In the genomic region with DNA sequence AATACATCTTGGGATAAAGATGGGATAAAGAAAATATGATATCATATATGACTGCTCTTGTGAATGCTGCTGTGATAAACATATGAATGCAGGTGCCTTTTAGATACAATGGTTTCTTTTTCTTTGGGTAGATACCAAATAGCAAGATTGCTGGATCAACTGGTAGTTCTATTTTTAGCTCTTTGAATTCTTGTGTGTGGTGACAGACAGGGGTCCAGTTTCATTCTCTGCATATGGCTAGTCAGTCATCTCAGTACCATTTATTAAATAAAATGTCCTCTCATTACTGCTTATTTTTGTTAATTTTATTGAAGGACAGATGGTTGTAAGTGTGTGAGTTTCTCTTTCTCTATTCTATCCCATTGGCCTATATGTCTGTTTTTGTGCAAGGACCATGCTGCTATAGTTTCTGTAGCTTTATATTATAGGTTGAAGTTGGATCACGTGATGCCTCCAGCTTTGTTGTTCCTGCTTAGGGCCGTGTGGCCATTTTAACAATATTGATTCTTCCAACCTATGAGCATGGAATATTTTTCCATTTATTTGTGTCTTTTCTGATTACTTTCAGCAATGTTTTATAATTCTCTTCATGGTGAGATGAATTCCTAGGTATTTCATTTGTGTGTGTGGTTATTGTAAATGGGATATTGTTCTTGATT, we compare ENCODE assay signal across 22 cellular contexts.
DNase-seq lines count a peak whose midpoint lies in the region; ATAC-seq, FAIRE-seq and TF ChIP-seq lines count a peak whose summit lies in the region.
"Had no signal": no experiment of that assay in that cellular context is flagged by ENCODE, and none has a peak within 500 bp of the region (broad histone marks: within the 10 kb centered on the region; RNA-seq: fewer than 3 reads in every experiment).

No MANE protein-coding gene starts in this region.

- FAIRE-seq in K562 (lab: Jason Lieb, UNC) = no peak
- FAIRE-seq: A549, GM12891, GM18507, H54 had no signal

- H3K36me3 ChIP-seq in MM.1S (replicated peaks; ENCODE audit: insufficient read depth, low read length) = no peaks in the 10 kb centered on the region
- no peaks in the 10 kb centered on the region for H3K36me3 ChIP-seq in K562 (ENCODE audit: control insufficient read depth, insufficient read depth, low read length)
- no peaks in the 10 kb centered on the region for H3K36me3 ChIP-seq in psoas muscle (ENCODE audit: insufficient read depth in 1 of 2, low read depth in 1 of 2)
- no peaks in the 10 kb centered on the region for H3K36me3 ChIP-seq in smooth muscle cell (ENCODE audit: low read depth)
- H3K36me3 ChIP-seq: HAP-1 had no signal

- CTCF ChIA-PET in K562 (lab: Yijun Ruan, JAX; ENCODE audit: low intra/inter-chr PET ratio) = no interaction called here

- no peaks in the 10 kb centered on the region for H3F3A ChIP-seq in MM.1S (ENCODE audit: insufficient read depth, low read length)
- H3F3A ChIP-seq in smooth muscle cell (ENCODE audit: low read depth) = no peaks in the 10 kb centered on the region

- TF ChIP-seq CTCF in MM.1S (IDR thresholded peaks at IDR 0.05; ENCODE audit: low read length) (no peak), K562 (IDR thresholded peaks at IDR 0.05 in 2 of 3, conservative IDR thresholded peaks at IDR 0.05 in 1 of 3; ENCODE audit: insufficient read depth in 2 of 3, low read depth in 1 of 3, low read length in 3 of 3) (no peak), psoas muscle (IDR thresholded peaks at IDR 0.05) (no peak), smooth muscle cell (IDR thresholded peaks at IDR 0.05; ENCODE audit: borderline replicate concordance, insufficient read depth, poor library complexity, severe bottlenecking) (no peak)

- no peaks in the 10 kb centered on the region for H3K9me2 ChIP-seq in MM.1S (replicated peaks; ENCODE audit: insufficient read depth, low read length)

- no peaks in the 10 kb centered on the region for H3K9me1 ChIP-seq in K562 (ENCODE audit: control insufficient read depth, insufficient read depth, low read length)

- ATAC-seq in K562 (no peak), psoas muscle (peak in 3 of 4 donors; percentile 65 to 73 (median 67))
- ATAC-seq: A549 had no signal

- H3K27me3 ChIP-seq in MM.1S (replicated peaks; ENCODE audit: insufficient read depth, low read length) (no peaks in the 10 kb centered on the region), K562 (ENCODE audit: control insufficient read depth in 2 of 2, insufficient read depth in 2 of 2, low read length in 2 of 2) (no peaks in the 10 kb centered on the region), psoas muscle (ENCODE audit: insufficient read depth in 3 of 3, low read length in 2 of 3) (no peaks in the 10 kb centered on the region), smooth muscle cell (ENCODE audit: low read depth) (no peaks in the 10 kb centered on the region)

- 0% methylated on average over 2 of the region's 2 CpGs for WGBS in K562 (ENCODE audit: insufficient coverage, low coverage, missing lambda C conversion rate)
- WGBS in psoas muscle, 3 donors = 40 to 67% (median 60%) methylated on average over 2 of the region's 2 CpGs
- WGBS in smooth muscle cell (ENCODE audit: low lambda C conversion rate) = 90% methylated on average over 2 of the region's 2 CpGs

- H3K9ac ChIP-seq in MM.1S (ENCODE audit: low read length) (no peak overlapping the region), K562 (ENCODE audit: insufficient read depth in 1 of 2, low read depth in 2 of 2, low read length in 2 of 2) (no peak overlapping the region), smooth muscle cell (ENCODE audit: low read depth) (no peak overlapping the region)

- TF ChIP-seq POLR2A in K562 (conservative IDR thresholded peaks at IDR 0.05) = no peak

- intact Hi-C loops in K562 (cut with micrococcal nuclease) (no loop called here), psoas muscle (cut with DNase I) (no loop called here)

- POLR2A ChIA-PET in K562 (lab: Yijun Ruan, JAX) = no interaction called here

- H3K9me3 ChIP-seq in MM.1S (replicated peaks; ENCODE audit: insufficient read depth, low read length) (no peaks in the 10 kb centered on the region), K562 (replicated peaks; ENCODE audit: control insufficient read depth, insufficient read depth, low read depth, low read length) (no peaks in the 10 kb centered on the region), psoas muscle (no peaks in the 10 kb centered on the region), smooth muscle cell (replicated peaks; ENCODE audit: low read depth) (no peaks in the 10 kb centered on the region)
- H3K9me3 ChIP-seq: A549, HAP-1 had no signal

- BruUV-seq in K562 (replicated peaks; lab: Mats Ljungman, UMichigan) = no TSS peak

- no peak for TF ChIP-seq EP300 in K562 (IDR thresholded peaks at IDR 0.05; ENCODE audit: low read length)

- peaks cover 6% of the 10 kb centered on the region; the same call in 1 of the 2 replicates for H3K4me1 ChIP-seq in MM.1S (ENCODE audit: low read length)
- no peaks in the 10 kb centered on the region for H3K4me1 ChIP-seq in K562 (replicated peaks in 1 of 2; ENCODE audit: control insufficient read depth in 2 of 2, insufficient read depth in 2 of 2, low read length in 2 of 2)
- peaks cover 11% of the 10 kb centered on the region for H3K4me1 ChIP-seq in psoas muscle
- H3K4me1 ChIP-seq in smooth muscle cell (ENCODE audit: low read depth) = no peaks in the 10 kb centered on the region
- H3K4me1 ChIP-seq: A549, HAP-1 had no signal

- H3K4me2 ChIP-seq in MM.1S (ENCODE audit: low read depth, low read length) (peak overlapping the region; percentile 6; the same call in 1 of the 2 replicates), K562 (ENCODE audit: insufficient read depth, low read length) (no peak overlapping the region), smooth muscle cell (no peak overlapping the region)
- H3K4me2 ChIP-seq: A549 had no signal

- no peak for TF ChIP-seq RAD21 in K562 (CRISPR knock-in tag; conservative IDR thresholded peaks at IDR 0.05 in 1 of 2, IDR thresholded peaks at IDR 0.05 in 1 of 2)

- H3K27ac ChIP-seq in MM.1S (ENCODE audit: low read length) (no peak overlapping the region), K562 (ENCODE audit: extremely low read depth, low read depth, low read length) (no peak overlapping the region), psoas muscle (no peak overlapping the region), smooth muscle cell (ENCODE audit: low read depth) (no peak overlapping the region)
- H3K27ac ChIP-seq: A549 had no signal

- DNase-seq in MM.1S = peak; percentile 19
- no peak for DNase-seq in K562 (ENCODE audit: extremely low read depth in 1 of 4, low spot score in 3 of 4)
- no peak for DNase-seq in psoas muscle
- DNase-seq in smooth muscle cell (lab: John Stamatoyannopoulos, UW; ENCODE audit: unreplicated experiment) = no peak
- no peak for DNase-seq in dermis blood vessel endothelial cell
- DNase-seq in stimulated activated CD4-positive, alpha-beta T cell treated with anti-CD3 and anti-CD28 coated beads, Interleukin-15, amount 100 ng/mL, for 24 hours = no peak
- no peak for DNase-seq in central memory CD4-positive, alpha-beta T cell
- DNase-seq: 8988T; C1 segment of cervical spinal cord; Calu3; CD4-positive, alpha-beta memory T cell; COR-L47; DMS53; DMS79 treated with DMSO at 0.1 percent for 48 hours; GF-D8; GOT3; HFFc6 had no signal

- no peaks in the 10 kb centered on the region for H4K20me1 ChIP-seq in MM.1S (ENCODE audit: insufficient read depth, low read length)
- no peaks in the 10 kb centered on the region for H4K20me1 ChIP-seq in K562 (replicated peaks; ENCODE audit: control insufficient read depth, insufficient read depth, low read length)
- H4K20me1 ChIP-seq in smooth muscle cell (ENCODE audit: low read depth) = no peaks in the 10 kb centered on the region

- H3K79me2 ChIP-seq in MM.1S (ENCODE audit: low read length) = no peaks in the 10 kb centered on the region
- H3K79me2 ChIP-seq in K562 (ENCODE audit: control insufficient read depth, insufficient read depth, low read length) = no peaks in the 10 kb centered on the region
- H3K79me2 ChIP-seq in smooth muscle cell (ENCODE audit: low read depth) = no peaks in the 10 kb centered on the region

- in situ Hi-C loops in K562 (cut with MboI) = no loop called here

- H3K4me3 ChIP-seq in MM.1S (ENCODE audit: low read length) = no peak overlapping the region
- H3K4me3 ChIP-seq in K562 = no peak overlapping the region
- H3K4me3 ChIP-seq in psoas muscle = peak overlapping the region; percentile 20
- H3K4me3 ChIP-seq in smooth muscle cell = no peak overlapping the region
- H3K4me3 ChIP-seq: A549, HAP-1 had no signal

- H2AFZ ChIP-seq in MM.1S (ENCODE audit: low read length) (no peak overlapping the region), K562 (ENCODE audit: low read depth, low read length) (no peak overlapping the region), smooth muscle cell (ENCODE audit: low read depth) (peak overlapping the region; percentile 9)

TF ChIP-seq in K562, 482 proteins besides CTCF, POLR2A, EP300 and RAD21:
- TF ChIP-seq NEUROD1 (IDR thresholded peaks at IDR 0.05; ENCODE audit: borderline replicate concordance, low read depth, low read length, partially characterized antibody) (no peak), RBM25 (IDR thresholded peaks at IDR 0.05; ENCODE audit: low read depth, low read length, severe bottlenecking) (no peak), HNRNPUL1 (IDR thresholded peaks at IDR 0.05; ENCODE audit: low read length) (no peak)
- TF ChIP-seq, protein P1, sequence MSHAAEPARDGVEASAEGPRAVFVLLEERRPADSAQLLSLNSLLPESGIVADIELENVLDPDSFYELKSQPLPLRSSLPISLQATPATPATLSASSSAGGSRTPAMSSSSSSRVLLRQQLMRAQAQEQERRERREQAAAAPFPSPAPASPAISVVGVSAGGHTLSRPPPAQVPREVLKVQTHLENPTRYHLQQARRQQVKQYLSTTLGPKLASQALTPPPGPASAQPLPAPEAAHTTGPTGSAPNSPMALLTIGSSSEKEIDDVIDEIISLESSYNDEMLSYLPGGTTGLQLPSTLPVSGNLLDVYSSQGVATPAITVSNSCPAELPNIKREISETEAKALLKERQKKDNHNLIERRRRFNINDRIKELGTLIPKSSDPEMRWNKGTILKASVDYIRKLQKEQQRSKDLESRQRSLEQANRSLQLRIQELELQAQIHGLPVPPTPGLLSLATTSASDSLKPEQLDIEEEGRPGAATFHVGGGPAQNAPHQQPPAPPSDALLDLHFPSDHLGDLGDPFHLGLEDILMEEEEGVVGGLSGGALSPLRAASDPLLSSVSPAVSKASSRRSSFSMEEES (CRISPR knock-in tag; IDR thresholded peaks at IDR 0.05) = peak; percentile 57
TF ChIP-seq in K562: peak in this region for 1.
